8 cellular contexts compared by ENCODE assay signal in genomic region chr2:168490916-168491605, GRCh38. TPM values are rescaled to one million over a fixed set of nuclear protein-coding genes. Genes with fewer than 3 reads are reported as not detected.
DNase-seq lines count a peak whose midpoint lies in the region; ATAC-seq and TF ChIP-seq lines count a peak whose summit lies in the region.

No MANE protein-coding gene starts in this region.

- H3K9me3 ChIP-seq in hepatocyte (ENCODE audit: low read depth) (no peaks in the 10 kb centered on the region), body of pancreas (no peaks in the 10 kb centered on the region)

- H3K79me2 ChIP-seq in hepatocyte = peaks cover 92% of the 10 kb centered on the region

- TF ChIP-seq CTCF in hepatocyte (IDR thresholded peaks at IDR 0.05; ENCODE audit: poor library complexity) (no peak), body of pancreas (IDR thresholded peaks at IDR 0.05) (no peak)

- H3K4me3 ChIP-seq in hepatocyte (no peak overlapping the region), body of pancreas (no peak overlapping the region)

- no peak overlapping the region for H2AFZ ChIP-seq in hepatocyte

- WGBS in hepatocyte (ENCODE audit: low lambda C conversion rate, missing lambda C conversion rate) = 35% methylated on average over 4 of the region's 4 CpGs
- 61 to 64% methylated on average over 4 of the region's 4 CpGs for WGBS in body of pancreas, 2 donors

- H3K27me3 ChIP-seq in hepatocyte (no peaks in the 10 kb centered on the region), body of pancreas (no peaks in the 10 kb centered on the region)

- no peak for ATAC-seq in body of pancreas

- no peaks in the 10 kb centered on the region for H3K9me2 ChIP-seq in hepatocyte (replicated peaks; ENCODE audit: insufficient read depth)

- H3K4me1 ChIP-seq in hepatocyte (ENCODE audit: insufficient read depth) (peaks cover 54% of the 10 kb centered on the region), body of pancreas (no peaks in the 10 kb centered on the region)

- no peaks in the 10 kb centered on the region for H3K36me3 ChIP-seq in hepatocyte (replicated peaks; ENCODE audit: insufficient read depth, low read depth)
- H3K36me3 ChIP-seq in body of pancreas (replicated peaks in 1 of 2; ENCODE audit: insufficient read depth in 1 of 2, low read depth in 2 of 2) = no peaks in the 10 kb centered on the region

- H3K4me2 ChIP-seq in hepatocyte = peak overlapping the region; percentile 63

- H4K20me1 ChIP-seq in hepatocyte (ENCODE audit: insufficient read depth, poor library complexity, severe bottlenecking) = no peaks in the 10 kb centered on the region

- DNase-seq in stimulated activated CD4-positive, alpha-beta T cell treated with anti-CD3 and anti-CD28 coated beads, Interleukin-1b, Interleukin-23, amount 100 ng/mL, for 48 hours = peak; percentile 34
- no peak for DNase-seq in stimulated activated CD4-positive, alpha-beta T cell treated with anti-CD3 and anti-CD28 coated beads, Interleukin-4, amount 100 ng/mL, for 4 hours
- peak; percentile 17 to 27 for DNase-seq in activated CD4-positive, alpha-beta T cell treated with anti-CD3 and anti-CD28 coated beads, Interleukin-2, amount 50 U/mL, for 48 hours
- no peak for DNase-seq in hepatocyte (ENCODE audit: low spot score)
- no peak for DNase-seq in NCI-H748 treated with DMSO at 0.1 percent for 48 hours (lab: John Stamatoyannopoulos, UW)
- DNase-seq in body of pancreas = no peak
- no peak for DNase-seq in DMS79 treated with DMSO at 0.1 percent for 48 hours (lab: John Stamatoyannopoulos, UW)
- DNase-seq in stimulated activated naive CD4-positive, alpha-beta T cell treated with Interleukin-2 at 50 U/mL for 16 hours (lab: John Stamatoyannopoulos, UW) = no peak

- H3K27ac ChIP-seq in hepatocyte (peak overlapping the region; percentile 69), body of pancreas (peak overlapping the region in 1 of 4 donors; percentile 46)

- TF ChIP-seq POLR2A in body of pancreas (IDR thresholded peaks at IDR 0.05) = no peak

- intact Hi-C loops in body of pancreas (cut with DNase I) = no loop called here

RNA-seq across cellular contexts. Expression of gene CERS6, which starts 35.0 kb away (rescaled TPM):
- total RNA-seq in hepatocyte (97.9 and 99.1 TPM in 2 replicates), body of pancreas (10 to 100 TPM; 12.5 to 16.3 TPM)
- 32.7 and 40.9 TPM in 2 replicates for polyA plus RNA-seq in hepatocyte

Comparison
In these comparisons a context has a peak if more than half of its experiments do, and no peak if none do; other contexts are left out.
1. DNase-seq: peak in stimulated activated CD4-positive, alpha-beta T cell treated with anti-CD3 and anti-CD28 coated beads, Interleukin-1b, Interleukin-23, amount 100 ng/mL, for 48 hours (single experiment) and activated CD4-positive, alpha-beta T cell treated with anti-CD3 and anti-CD28 coated beads, Interleukin-2, amount 50 U/mL, for 48 hours (2 of 2); none in stimulated activated CD4-positive, alpha-beta T cell treated with anti-CD3 and anti-CD28 coated beads, Interleukin-4, amount 100 ng/mL, for 4 hours (0 of 2), hepatocyte (single experiment), NCI-H748 treated with DMSO at 0.1 percent for 48 hours (single experiment), body of pancreas (0 of 4), DMS79 treated with DMSO at 0.1 percent for 48 hours (single experiment) and stimulated activated naive CD4-positive, alpha-beta T cell treated with Interleukin-2 at 50 U/mL for 16 hours (single experiment).